Comparison of ENCODE assay signal across 8 cellular contexts in genomic region chr6:1524040-1524480, GRCh38.
DNase-seq lines count a peak whose midpoint lies in the region; ATAC-seq and TF ChIP-seq lines count a peak whose summit lies in the region.

No MANE protein-coding gene starts in this region.

- H3K9me3 Mint-ChIP-seq in activated CD8-positive, alpha-beta T cell treated with anti-CD3 and anti-CD28 coated beads for 36 hours = peaks cover 2% of the 10 kb centered on the region

- H3K27me3 Mint-ChIP-seq in activated CD8-positive, alpha-beta T cell treated with anti-CD3 and anti-CD28 coated beads for 36 hours = peaks cover 6% of the 10 kb centered on the region

- H3K4me1 Mint-ChIP-seq in activated CD8-positive, alpha-beta T cell treated with anti-CD3 and anti-CD28 coated beads for 36 hours (ENCODE audit: low read depth) = peaks cover 22% of the 10 kb centered on the region

- no peaks in the 10 kb centered on the region for H3K36me3 Mint-ChIP-seq in activated CD8-positive, alpha-beta T cell treated with anti-CD3 and anti-CD28 coated beads for 36 hours (ENCODE audit: low read depth)

- POLR2A ChIA-PET in activated CD8-positive, alpha-beta T cell treated with anti-CD3 and anti-CD28 coated beads for 36 hours (lab: Charles Lee) = interaction anchor here (0.7 kb wide), 1 partner anchor 40 kb away, joined by 4 read pairs; no protein-coding TSS in a partner anchor

- H3K4me3 ChIP-seq in HFF-Myc (replicated peaks; ENCODE audit: low read depth, low read length) = no peak overlapping the region

- peak; percentile 71 for ATAC-seq in activated CD8-positive, alpha-beta T cell treated with anti-CD3 and anti-CD28 coated beads for 36 hours
- ATAC-seq in GM21447 (IDR thresholded peaks at IDR 0.05; ENCODE audit: unreplicated experiment) = no peak

- DNase-seq in HFF-Myc (ENCODE audit: extremely low read depth, low read depth) (no peak), ecto neural progenitor cell (ENCODE audit: low spot score) (peak; percentile 85), medulla oblongata (ENCODE audit: extremely low spot score) (peak; percentile 49), NCI-H2171 treated with DMSO at 0.1 percent for 48 hours (lab: John Stamatoyannopoulos, UW) (no peak), NCI-H146 (lab: John Stamatoyannopoulos, UW) (no peak)
- DNase-seq in activated CD8-positive, alpha-beta T cell treated with anti-CD3 and anti-CD28 coated beads for 36 hours = peak; percentile 69
- DNase-seq in stimulated activated CD8-positive, alpha-beta memory T cell treated with anti-CD3 and anti-CD28 coated beads, Interleukin-15, amount 100 ng/mL, for 24 hours (ENCODE audit: low read depth) = peak; percentile 63

- no peak overlapping the region for H3K27ac Mint-ChIP-seq in activated CD8-positive, alpha-beta T cell treated with anti-CD3 and anti-CD28 coated beads for 36 hours

- peak; percentile 48 for TF ChIP-seq CTCF in HFF-Myc (IDR thresholded peaks at IDR 0.05; ENCODE audit: low read depth, low read length, missing control alignments)
- TF ChIP-seq CTCF in activated CD8-positive, alpha-beta T cell treated with anti-CD3 and anti-CD28 coated beads for 36 hours (IDR thresholded peaks at IDR 0.05) = peak; percentile 78

- H3K4me3 Mint-ChIP-seq in activated CD8-positive, alpha-beta T cell treated with anti-CD3 and anti-CD28 coated beads for 36 hours = peak overlapping the region; percentile 29

- CTCF ChIA-PET in activated CD8-positive, alpha-beta T cell treated with anti-CD3 and anti-CD28 coated beads for 36 hours (lab: Charles Lee) = interaction anchor here (0.7 to 3.2 kb wide), 18 partner anchors 10 to 791 kb away, joined by 3 to 22 read pairs (median 3); no protein-coding TSS in a partner anchor

- intact Hi-C loops in activated CD8-positive, alpha-beta T cell treated with anti-CD3 and anti-CD28 coated beads for 36 hours (cut with micrococcal nuclease) = no loop called here

Comparison
In these comparisons a context has a peak if more than half of its experiments do, and no peak if none do; other contexts are left out.
1. DNase-seq: peak in activated CD8-positive, alpha-beta T cell treated with anti-CD3 and anti-CD28 coated beads for 36 hours (single experiment), ecto neural progenitor cell (single experiment), medulla oblongata (single experiment) and stimulated activated CD8-positive, alpha-beta memory T cell treated with anti-CD3 and anti-CD28 coated beads, Interleukin-15, amount 100 ng/mL, for 24 hours (single experiment); none in HFF-Myc (single experiment), NCI-H2171 treated with DMSO at 0.1 percent for 48 hours (single experiment) and NCI-H146 (single experiment).